Comparison of ENCODE assay signal across 28 cellular contexts in genomic region chr18:77187201-77187600, GRCh38.
"Had no signal": no experiment of that assay in that cellular context is flagged by ENCODE, and none has a peak within 500 bp of the region (broad histone marks: within the 10 kb centered on the region; RNA-seq: fewer than 3 reads in every experiment).

No MANE protein-coding gene starts in this region.

- H3K4me3 ChIP-seq: colonic mucosa, coronary artery, dorsolateral prefrontal cortex, esophagus muscularis mucosa, esophagus squamous epithelium, gastrocnemius medialis, gastroesophageal sphincter, heart left ventricle, heart right ventricle, hepatocyte had no signal

- H2AFZ ChIP-seq: hepatocyte had no signal

- H3K36me3 ChIP-seq: colonic mucosa, esophagus muscularis mucosa, esophagus squamous epithelium, gastrocnemius medialis, gastroesophageal sphincter, heart left ventricle, heart right ventricle had no signal

- H3K4me1 ChIP-seq: colonic mucosa, esophagus muscularis mucosa, foreskin keratinocyte, gastrocnemius medialis, gastroesophageal sphincter, heart left ventricle, heart right ventricle had no signal

- DNase-seq: colonic mucosa; cortex of kidney; dermis blood vessel endothelial cell; dorsolateral prefrontal cortex; effector CD4-positive, alpha-beta T cell; effector CD8-positive, alpha-beta T cell; effector memory CD4-positive, alpha-beta T cell; effector memory CD8-positive, alpha-beta T cell; endodermal cell; erythroblast; esophagus squamous epithelium; foreskin fibroblast; foreskin keratinocyte; foreskin melanocyte; gastrocnemius medialis; glutamatergic neuron; head of caudate nucleus; heart left ventricle; heart right ventricle had no signal

- FAIRE-seq: endometrium, endothelial cell of umbilical vein, frontal cortex had no signal

- ATAC-seq: effector memory CD8-positive, alpha-beta T cell; esophagus mucosa; foreskin keratinocyte; gastrocnemius medialis; gastroesophageal sphincter; heart left ventricle; heart right ventricle had no signal

- H3K79me2 ChIP-seq: hepatocyte had no signal

- H3K4me2 ChIP-seq: hepatocyte had no signal

- H3K9me3 ChIP-seq: colonic mucosa, esophagus muscularis mucosa, esophagus squamous epithelium, gastrocnemius medialis had no signal

- H3K27me3 ChIP-seq: colonic mucosa, dorsolateral prefrontal cortex, esophagus muscularis mucosa, esophagus squamous epithelium, gastrocnemius medialis, gastroesophageal sphincter, heart right ventricle, hepatocyte had no signal

- H3K27ac ChIP-seq: colonic mucosa, coronary artery, dorsolateral prefrontal cortex, epithelial cell of prostate, esophagus muscularis mucosa, esophagus squamous epithelium, foreskin keratinocyte, gastrocnemius medialis, gastroesophageal sphincter, heart left ventricle, heart right ventricle, hepatocyte had no signal
